ENCODE assay signal across 29 cellular contexts in the genomic region with DNA sequence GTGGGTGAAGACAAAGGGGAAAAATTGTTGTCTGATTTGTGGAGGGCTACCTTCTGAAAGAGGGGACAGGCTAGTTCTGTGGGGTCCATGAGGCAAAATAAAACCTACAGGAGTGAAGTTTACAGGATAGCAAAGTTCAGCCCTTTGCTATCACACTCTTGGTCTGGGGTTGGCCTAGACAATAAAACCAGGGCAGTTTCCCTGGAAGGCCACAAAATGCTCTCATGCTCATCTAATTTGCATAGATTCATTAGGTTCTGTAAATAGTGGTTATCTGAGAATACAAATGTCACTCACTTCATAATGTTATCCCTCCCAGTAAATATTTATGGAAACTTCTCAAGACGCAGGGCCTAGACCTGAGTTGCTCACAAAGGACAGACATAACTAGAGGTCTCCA.
"Had no signal": no experiment of that assay in that cellular context is flagged by ENCODE, and none has a peak within 500 bp of the region (broad histone marks: within the 10 kb centered on the region; RNA-seq: fewer than 3 reads in every experiment).

No MANE protein-coding gene starts in this region.

- H3K4me3 Mint-ChIP-seq: activated CD4-positive, alpha-beta memory T cell treated with anti-CD3 and anti-CD28 coated beads for 36 hours; activated CD4-positive, alpha-beta T cell treated with anti-CD3 and anti-CD28 coated beads for 36 hours; activated CD4-positive, alpha-beta T cell treated with anti-CD3 and anti-CD28 coated beads, Interleukin-2, amount 10 ng/mL, durations not matched to agents 24 days and 14 days; activated CD8-positive, alpha-beta memory T cell treated with anti-CD3 and anti-CD28 coated beads, Interleukin-2, amount 10 ng/mL, durations not matched to agents 7 days and 5 days; activated CD8-positive, alpha-beta T cell treated with anti-CD3 and anti-CD28 coated beads, Interleukin-2, amount 10 ng/mL, durations not matched to agents 7 days and 5 days; activated naive CD4-positive, alpha-beta T cell treated with anti-CD3 and anti-CD28 coated beads, Interleukin-2, amount 50 U/mL, for 24 hours; activated naive CD8-positive, alpha-beta T cell treated with anti-CD3 and anti-CD28 coated beads for 36 hours; activated naive CD8-positive, alpha-beta T cell treated with anti-CD3 and anti-CD28 coated beads, Interleukin-2, amount 50 U/mL, for 24 hours; activated T-helper 17 cell treated with anti-CD3 and anti-CD28 coated beads, Interleukin-2, amount 50 U/mL, for 72 hours had no signal

- H3K4me1 ChIP-seq: adrenal gland, foreskin keratinocyte, gastrocnemius medialis, heart left ventricle had no signal

- H3K27ac Mint-ChIP-seq: activated CD4-positive, alpha-beta memory T cell treated with anti-CD3 and anti-CD28 coated beads for 36 hours; activated CD4-positive, alpha-beta T cell treated with anti-CD3 and anti-CD28 coated beads for 36 hours; activated CD4-positive, alpha-beta T cell treated with anti-CD3 and anti-CD28 coated beads, Interleukin-2, amount 10 ng/mL, durations not matched to agents 24 days and 14 days; activated CD8-positive, alpha-beta memory T cell treated with anti-CD3 and anti-CD28 coated beads, Interleukin-2, amount 10 ng/mL, durations not matched to agents 7 days and 5 days; activated CD8-positive, alpha-beta T cell treated with anti-CD3 and anti-CD28 coated beads, Interleukin-2, amount 10 ng/mL, durations not matched to agents 7 days and 5 days; activated naive CD4-positive, alpha-beta T cell treated with anti-CD3 and anti-CD28 coated beads, Interleukin-2, amount 50 U/mL, for 24 hours; activated naive CD8-positive, alpha-beta T cell treated with anti-CD3 and anti-CD28 coated beads for 36 hours; activated naive CD8-positive, alpha-beta T cell treated with anti-CD3 and anti-CD28 coated beads, Interleukin-2, amount 50 U/mL, for 24 hours; activated T-helper 17 cell treated with anti-CD3 and anti-CD28 coated beads, Interleukin-2, amount 50 U/mL, for 72 hours had no signal

- H3K9me3 Mint-ChIP-seq: activated T-helper 17 cell treated with anti-CD3 and anti-CD28 coated beads, Interleukin-2, amount 50 U/mL, for 72 hours had no signal

- ATAC-seq: activated CD4-positive, alpha-beta T cell treated with anti-CD3 and anti-CD28 coated beads for 36 hours; activated CD8-positive, alpha-beta memory T cell treated with anti-CD3 and anti-CD28 coated beads, Interleukin-2, amount 10 ng/mL, durations not matched to agents 7 days and 5 days; activated CD8-positive, alpha-beta T cell treated with anti-CD3 and anti-CD28 coated beads, Interleukin-2, amount 10 ng/mL, durations not matched to agents 7 days and 5 days; activated naive CD8-positive, alpha-beta T cell treated with anti-CD3 and anti-CD28 coated beads, Interleukin-2, amount 50 U/mL, for 24 hours; activated T-helper 17 cell treated with anti-CD3 and anti-CD28 coated beads, Interleukin-2, amount 50 U/mL, for 72 hours; body of pancreas; esophagus mucosa; foreskin keratinocyte; gastrocnemius medialis; heart left ventricle had no signal

- H3K9me3 ChIP-seq: adrenal gland, body of pancreas, gastrocnemius medialis had no signal

- DNase-seq: activated CD4-positive, alpha-beta memory T cell treated with anti-CD3 and anti-CD28 coated beads for 36 hours; activated CD4-positive, alpha-beta T cell treated with anti-CD3 and anti-CD28 coated beads for 36 hours; activated CD4-positive, CD25-positive, alpha-beta regulatory T cell; activated CD4-positive, CD25-positive, alpha-beta regulatory T cell treated with anti-CD3 and anti-CD28 coated beads, Interleukin-2, amount 50 U/mL, for 72 hours; activated CD8-positive, alpha-beta memory T cell treated with anti-CD3 and anti-CD28 coated beads, Interleukin-2, amount 10 ng/mL, durations not matched to agents 7 days and 5 days; activated CD8-positive, alpha-beta memory T cell treated with anti-CD3 and anti-CD28 coated beads, Interleukin-2, amount 50 U/mL, for 4 hours; activated CD8-positive, alpha-beta T cell treated with anti-CD3 and anti-CD28 coated beads, Interleukin-2, amount 10 ng/mL, durations not matched to agents 7 days and 5 days; activated effector memory CD4-positive, alpha-beta T cell treated with Interleukin-2 at 50 U/mL for 16 hours; activated gamma-delta T cell treated with Interleukin-2 at 50 U/mL for 16 hours; activated naive CD4-positive, alpha-beta T cell treated with Interleukin-2 at 50 U/mL for 16 hours; activated naive CD8-positive, alpha-beta T cell treated with anti-CD3 and anti-CD28 coated beads for 36 hours; activated naive CD8-positive, alpha-beta T cell treated with anti-CD3 and anti-CD28 coated beads, Interleukin-2, amount 50 U/mL, for 24 hours; activated T-cell treated with anti-CD3 and anti-CD28 coated beads, Interleukin-2, amount 50 U/mL, for 1 hour; adrenal gland; amygdala; aorta; body of pancreas; caudate nucleus; cortex of kidney; effector CD8-positive, alpha-beta T cell; foreskin keratinocyte; gastrocnemius medialis; glutamatergic neuron; heart left ventricle; T-helper 2 cell had no signal

- H3K36me3 ChIP-seq: adrenal gland, gastrocnemius medialis, heart left ventricle had no signal

- H3K4me1 Mint-ChIP-seq: activated naive CD4-positive, alpha-beta T cell treated with anti-CD3 and anti-CD28 coated beads, Interleukin-2, amount 50 U/mL, for 24 hours had no signal

- H3K4me3 ChIP-seq: adrenal gland, body of pancreas, gastrocnemius medialis, heart left ventricle had no signal

- H3K36me3 Mint-ChIP-seq: activated CD4-positive, alpha-beta memory T cell treated with anti-CD3 and anti-CD28 coated beads for 36 hours; activated CD8-positive, alpha-beta memory T cell treated with anti-CD3 and anti-CD28 coated beads, Interleukin-2, amount 10 ng/mL, durations not matched to agents 7 days and 5 days had no signal

- H3K27ac ChIP-seq: adrenal gland, body of pancreas, foreskin keratinocyte, gastrocnemius medialis, heart left ventricle had no signal
